Comparison of ENCODE assay signal across 1 cellular context in the genomic region with DNA sequence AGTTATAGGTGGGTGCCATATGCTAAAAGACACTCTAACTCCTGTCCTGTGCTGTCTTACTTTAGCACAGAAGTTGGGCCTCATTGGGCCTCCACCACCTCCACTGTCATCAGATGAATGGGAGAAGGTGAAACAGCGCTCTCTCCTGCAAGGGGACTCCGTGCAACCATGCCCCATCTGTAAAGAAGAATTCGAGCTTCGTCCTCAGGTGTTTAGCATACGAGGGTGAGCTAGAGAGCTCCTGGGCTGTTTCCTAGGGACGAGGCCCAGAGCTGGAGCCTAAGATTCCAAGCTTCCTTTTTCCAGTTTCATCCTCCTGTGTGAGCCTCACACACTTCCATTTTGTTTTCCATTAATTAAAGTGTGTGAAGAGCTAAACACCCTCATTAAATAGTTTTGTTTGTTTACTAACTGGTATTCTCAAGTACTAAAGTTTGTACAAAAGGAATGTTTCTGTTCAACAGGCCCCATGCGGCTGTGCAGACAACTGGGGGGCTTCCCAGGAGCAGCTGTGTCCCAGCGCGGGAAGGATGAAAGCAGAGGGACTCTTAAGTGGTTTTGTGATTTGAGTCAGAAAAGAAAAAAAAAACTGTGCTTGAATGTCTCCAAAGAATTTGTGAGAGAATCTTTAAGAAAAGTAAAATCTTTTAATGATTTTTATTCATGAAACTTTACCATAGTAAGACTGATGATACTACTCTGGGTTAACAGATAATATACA.
A peak's percentile ranks its signal among the peaks of the same experiment; 100 is the strongest.
TF ChIP-seq lines count a peak whose summit lies in the region.

No MANE protein-coding gene starts in this region.

TF ChIP-seq in GM12878, 131 proteins besides CTCF, POLR2A, EP300 and RAD21 (continued from another document and continues in another):
- TF ChIP-seq, protein P1, sequence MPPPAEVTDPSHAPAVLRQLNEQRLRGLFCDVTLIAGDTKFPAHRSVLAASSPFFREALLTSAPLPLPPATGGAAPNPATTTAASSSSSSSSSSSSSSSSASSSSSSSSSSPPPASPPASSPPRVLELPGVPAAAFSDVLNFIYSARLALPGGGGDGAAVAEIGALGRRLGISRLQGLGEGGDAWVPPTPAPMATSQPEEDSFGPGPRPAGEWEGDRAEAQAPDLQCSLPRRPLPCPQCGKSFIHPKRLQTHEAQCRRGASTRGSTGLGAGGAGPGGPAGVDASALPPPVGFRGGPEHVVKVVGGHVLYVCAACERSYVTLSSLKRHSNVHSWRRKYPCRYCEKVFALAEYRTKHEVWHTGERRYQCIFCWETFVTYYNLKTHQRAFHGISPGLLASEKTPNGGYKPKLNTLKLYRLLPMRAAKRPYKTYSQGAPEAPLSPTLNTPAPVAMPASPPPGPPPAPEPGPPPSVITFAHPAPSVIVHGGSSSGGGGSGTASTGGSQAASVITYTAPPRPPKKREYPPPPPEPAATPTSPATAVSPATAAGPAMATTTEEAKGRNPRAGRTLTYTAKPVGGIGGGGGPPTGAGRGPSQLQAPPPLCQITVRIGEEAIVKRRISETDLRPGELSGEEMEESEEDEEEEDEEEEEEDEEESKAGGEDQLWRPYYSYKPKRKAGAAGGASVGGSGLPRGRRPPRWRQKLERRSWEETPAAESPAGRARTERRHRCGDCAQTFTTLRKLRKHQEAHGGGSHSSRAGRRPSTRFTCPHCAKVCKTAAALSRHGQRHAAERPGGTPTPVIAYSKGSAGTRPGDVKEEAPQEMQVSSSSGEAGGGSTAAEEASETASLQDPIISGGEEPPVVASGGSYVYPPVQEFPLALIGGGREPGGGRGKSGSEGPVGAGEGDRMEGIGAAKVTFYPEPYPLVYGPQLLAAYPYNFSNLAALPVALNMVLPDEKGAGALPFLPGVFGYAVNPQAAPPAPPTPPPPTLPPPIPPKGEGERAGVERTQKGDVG (CRISPR knock-in tag; IDR thresholded peaks at IDR 0.05) = no peak
- TF ChIP-seq, protein P2, sequence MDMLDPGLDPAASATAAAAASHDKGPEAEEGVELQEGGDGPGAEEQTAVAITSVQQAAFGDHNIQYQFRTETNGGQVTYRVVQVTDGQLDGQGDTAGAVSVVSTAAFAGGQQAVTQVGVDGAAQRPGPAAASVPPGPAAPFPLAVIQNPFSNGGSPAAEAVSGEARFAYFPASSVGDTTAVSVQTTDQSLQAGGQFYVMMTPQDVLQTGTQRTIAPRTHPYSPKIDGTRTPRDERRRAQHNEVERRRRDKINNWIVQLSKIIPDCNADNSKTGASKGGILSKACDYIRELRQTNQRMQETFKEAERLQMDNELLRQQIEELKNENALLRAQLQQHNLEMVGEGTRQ (IDR thresholded peaks at IDR 0.05; ENCODE audit: borderline replicate concordance, low read depth, low read length) = no peak
- TF ChIP-seq NFIC (IDR thresholded peaks at IDR 0.05; ENCODE audit: low read depth, low read length) (peak; percentile 63), ATF7 (IDR thresholded peaks at IDR 0.05; ENCODE audit: low read depth) (no peak), ZNF274 (IDR thresholded peaks at IDR 0.05; ENCODE audit: insufficient read depth, insufficient read length) (no peak), MXI1 (IDR thresholded peaks at IDR 0.05; ENCODE audit: low read depth, low read length) (no peak), ZZZ3 (IDR thresholded peaks at IDR 0.05; ENCODE audit: control insufficient read depth, insufficient read length, low read depth) (no peak), MTA2 (IDR thresholded peaks at IDR 0.05; ENCODE audit: low read depth) (no peak), RCOR1 (conservative IDR thresholded peaks at IDR 0.05; ENCODE audit: low read depth, low read length) (no peak), CREM (IDR thresholded peaks at IDR 0.05; ENCODE audit: low read depth) (peak; percentile 32; the same call in 1 of the 2 replicates), PAX5 (IDR thresholded peaks at IDR 0.05; ENCODE audit: borderline replicate concordance, low read depth, low read length) (no peak), RELA (IDR thresholded peaks at IDR 0.05; ENCODE audit: borderline replicate concordance, partially characterized antibody) (no peak), TCF3 (IDR thresholded peaks at IDR 0.05; ENCODE audit: borderline replicate concordance, insufficient read depth, low read depth, low read length) (no peak), FOXM1 (IDR thresholded peaks at IDR 0.05; ENCODE audit: low read depth, low read length) (peak; percentile 34; the same call in 1 of the 2 replicates), CBX5 (IDR thresholded peaks at IDR 0.05; ENCODE audit: low read depth) (no peak), SMAD1 (IDR thresholded peaks at IDR 0.05; ENCODE audit: low read depth, partially characterized antibody) (no peak), STAT3 (IDR thresholded peaks at IDR 0.05; ENCODE audit: low read depth, low read length) (no peak), RBBP5 (conservative IDR thresholded peaks at IDR 0.05) (no peak), IRF4 (IDR thresholded peaks at IDR 0.05; ENCODE audit: low read depth, low read length) (peak; percentile 64; the same call in 1 of the 2 replicates), SREBF2 (IDR thresholded peaks at IDR 0.05; ENCODE audit: low read length) (no peak), BHLHE40 (IDR thresholded peaks at IDR 0.05; ENCODE audit: borderline replicate concordance in 1 of 2, low read depth in 2 of 2, low read length in 1 of 2) (no peak), GABPA (IDR thresholded peaks at IDR 0.05; ENCODE audit: low read depth) (0 out of 2 replicates have a peak, but pooled peaks have one; percentile 23), POLR2AphosphoS5 (IDR thresholded peaks at IDR 0.05; ENCODE audit: low read length) (no peak), NFXL1 (IDR thresholded peaks at IDR 0.05; ENCODE audit: borderline replicate concordance) (no peak), RB1 (IDR thresholded peaks at IDR 0.05; ENCODE audit: borderline replicate concordance) (no peak), CBX3 (IDR thresholded peaks at IDR 0.05; ENCODE audit: borderline replicate concordance, low read depth) (no peak)
- TF ChIP-seq, protein P3, sequence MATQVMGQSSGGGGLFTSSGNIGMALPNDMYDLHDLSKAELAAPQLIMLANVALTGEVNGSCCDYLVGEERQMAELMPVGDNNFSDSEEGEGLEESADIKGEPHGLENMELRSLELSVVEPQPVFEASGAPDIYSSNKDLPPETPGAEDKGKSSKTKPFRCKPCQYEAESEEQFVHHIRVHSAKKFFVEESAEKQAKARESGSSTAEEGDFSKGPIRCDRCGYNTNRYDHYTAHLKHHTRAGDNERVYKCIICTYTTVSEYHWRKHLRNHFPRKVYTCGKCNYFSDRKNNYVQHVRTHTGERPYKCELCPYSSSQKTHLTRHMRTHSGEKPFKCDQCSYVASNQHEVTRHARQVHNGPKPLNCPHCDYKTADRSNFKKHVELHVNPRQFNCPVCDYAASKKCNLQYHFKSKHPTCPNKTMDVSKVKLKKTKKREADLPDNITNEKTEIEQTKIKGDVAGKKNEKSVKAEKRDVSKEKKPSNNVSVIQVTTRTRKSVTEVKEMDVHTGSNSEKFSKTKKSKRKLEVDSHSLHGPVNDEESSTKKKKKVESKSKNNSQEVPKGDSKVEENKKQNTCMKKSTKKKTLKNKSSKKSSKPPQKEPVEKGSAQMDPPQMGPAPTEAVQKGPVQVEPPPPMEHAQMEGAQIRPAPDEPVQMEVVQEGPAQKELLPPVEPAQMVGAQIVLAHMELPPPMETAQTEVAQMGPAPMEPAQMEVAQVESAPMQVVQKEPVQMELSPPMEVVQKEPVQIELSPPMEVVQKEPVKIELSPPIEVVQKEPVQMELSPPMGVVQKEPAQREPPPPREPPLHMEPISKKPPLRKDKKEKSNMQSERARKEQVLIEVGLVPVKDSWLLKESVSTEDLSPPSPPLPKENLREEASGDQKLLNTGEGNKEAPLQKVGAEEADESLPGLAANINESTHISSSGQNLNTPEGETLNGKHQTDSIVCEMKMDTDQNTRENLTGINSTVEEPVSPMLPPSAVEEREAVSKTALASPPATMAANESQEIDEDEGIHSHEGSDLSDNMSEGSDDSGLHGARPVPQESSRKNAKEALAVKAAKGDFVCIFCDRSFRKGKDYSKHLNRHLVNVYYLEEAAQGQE (IDR thresholded peaks at IDR 0.05; ENCODE audit: low read depth, low read length) = no peak
- TF ChIP-seq, protein P4, sequence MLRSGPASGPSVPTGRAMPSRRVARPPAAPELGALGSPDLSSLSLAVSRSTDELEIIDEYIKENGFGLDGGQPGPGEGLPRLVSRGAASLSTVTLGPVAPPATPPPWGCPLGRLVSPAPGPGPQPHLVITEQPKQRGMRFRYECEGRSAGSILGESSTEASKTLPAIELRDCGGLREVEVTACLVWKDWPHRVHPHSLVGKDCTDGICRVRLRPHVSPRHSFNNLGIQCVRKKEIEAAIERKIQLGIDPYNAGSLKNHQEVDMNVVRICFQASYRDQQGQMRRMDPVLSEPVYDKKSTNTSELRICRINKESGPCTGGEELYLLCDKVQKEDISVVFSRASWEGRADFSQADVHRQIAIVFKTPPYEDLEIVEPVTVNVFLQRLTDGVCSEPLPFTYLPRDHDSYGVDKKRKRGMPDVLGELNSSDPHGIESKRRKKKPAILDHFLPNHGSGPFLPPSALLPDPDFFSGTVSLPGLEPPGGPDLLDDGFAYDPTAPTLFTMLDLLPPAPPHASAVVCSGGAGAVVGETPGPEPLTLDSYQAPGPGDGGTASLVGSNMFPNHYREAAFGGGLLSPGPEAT (IDR thresholded peaks at IDR 0.05; ENCODE audit: low read depth) = no peak
- TF ChIP-seq, protein P5, sequence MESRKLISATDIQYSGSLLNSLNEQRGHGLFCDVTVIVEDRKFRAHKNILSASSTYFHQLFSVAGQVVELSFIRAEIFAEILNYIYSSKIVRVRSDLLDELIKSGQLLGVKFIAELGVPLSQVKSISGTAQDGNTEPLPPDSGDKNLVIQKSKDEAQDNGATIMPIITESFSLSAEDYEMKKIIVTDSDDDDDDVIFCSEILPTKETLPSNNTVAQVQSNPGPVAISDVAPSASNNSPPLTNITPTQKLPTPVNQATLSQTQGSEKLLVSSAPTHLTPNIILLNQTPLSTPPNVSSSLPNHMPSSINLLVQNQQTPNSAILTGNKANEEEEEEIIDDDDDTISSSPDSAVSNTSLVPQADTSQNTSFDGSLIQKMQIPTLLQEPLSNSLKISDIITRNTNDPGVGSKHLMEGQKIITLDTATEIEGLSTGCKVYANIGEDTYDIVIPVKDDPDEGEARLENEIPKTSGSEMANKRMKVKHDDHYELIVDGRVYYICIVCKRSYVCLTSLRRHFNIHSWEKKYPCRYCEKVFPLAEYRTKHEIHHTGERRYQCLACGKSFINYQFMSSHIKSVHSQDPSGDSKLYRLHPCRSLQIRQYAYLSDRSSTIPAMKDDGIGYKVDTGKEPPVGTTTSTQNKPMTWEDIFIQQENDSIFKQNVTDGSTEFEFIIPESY (IDR thresholded peaks at IDR 0.05) = 0 out of 2 replicates have a peak, but pooled peaks have one; percentile 19
- TF ChIP-seq, protein P6, sequence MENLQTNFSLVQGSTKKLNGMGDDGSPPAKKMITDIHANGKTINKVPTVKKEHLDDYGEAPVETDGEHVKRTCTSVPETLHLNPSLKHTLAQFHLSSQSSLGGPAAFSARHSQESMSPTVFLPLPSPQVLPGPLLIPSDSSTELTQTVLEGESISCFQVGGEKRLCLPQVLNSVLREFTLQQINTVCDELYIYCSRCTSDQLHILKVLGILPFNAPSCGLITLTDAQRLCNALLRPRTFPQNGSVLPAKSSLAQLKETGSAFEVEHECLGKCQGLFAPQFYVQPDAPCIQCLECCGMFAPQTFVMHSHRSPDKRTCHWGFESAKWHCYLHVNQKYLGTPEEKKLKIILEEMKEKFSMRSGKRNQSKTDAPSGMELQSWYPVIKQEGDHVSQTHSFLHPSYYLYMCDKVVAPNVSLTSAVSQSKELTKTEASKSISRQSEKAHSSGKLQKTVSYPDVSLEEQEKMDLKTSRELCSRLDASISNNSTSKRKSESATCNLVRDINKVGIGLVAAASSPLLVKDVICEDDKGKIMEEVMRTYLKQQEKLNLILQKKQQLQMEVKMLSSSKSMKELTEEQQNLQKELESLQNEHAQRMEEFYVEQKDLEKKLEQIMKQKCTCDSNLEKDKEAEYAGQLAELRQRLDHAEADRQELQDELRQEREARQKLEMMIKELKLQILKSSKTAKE (IDR thresholded peaks at IDR 0.05; ENCODE audit: low read depth, poor library complexity, severe bottlenecking) = peak; percentile 51
- TF ChIP-seq, protein P7, sequence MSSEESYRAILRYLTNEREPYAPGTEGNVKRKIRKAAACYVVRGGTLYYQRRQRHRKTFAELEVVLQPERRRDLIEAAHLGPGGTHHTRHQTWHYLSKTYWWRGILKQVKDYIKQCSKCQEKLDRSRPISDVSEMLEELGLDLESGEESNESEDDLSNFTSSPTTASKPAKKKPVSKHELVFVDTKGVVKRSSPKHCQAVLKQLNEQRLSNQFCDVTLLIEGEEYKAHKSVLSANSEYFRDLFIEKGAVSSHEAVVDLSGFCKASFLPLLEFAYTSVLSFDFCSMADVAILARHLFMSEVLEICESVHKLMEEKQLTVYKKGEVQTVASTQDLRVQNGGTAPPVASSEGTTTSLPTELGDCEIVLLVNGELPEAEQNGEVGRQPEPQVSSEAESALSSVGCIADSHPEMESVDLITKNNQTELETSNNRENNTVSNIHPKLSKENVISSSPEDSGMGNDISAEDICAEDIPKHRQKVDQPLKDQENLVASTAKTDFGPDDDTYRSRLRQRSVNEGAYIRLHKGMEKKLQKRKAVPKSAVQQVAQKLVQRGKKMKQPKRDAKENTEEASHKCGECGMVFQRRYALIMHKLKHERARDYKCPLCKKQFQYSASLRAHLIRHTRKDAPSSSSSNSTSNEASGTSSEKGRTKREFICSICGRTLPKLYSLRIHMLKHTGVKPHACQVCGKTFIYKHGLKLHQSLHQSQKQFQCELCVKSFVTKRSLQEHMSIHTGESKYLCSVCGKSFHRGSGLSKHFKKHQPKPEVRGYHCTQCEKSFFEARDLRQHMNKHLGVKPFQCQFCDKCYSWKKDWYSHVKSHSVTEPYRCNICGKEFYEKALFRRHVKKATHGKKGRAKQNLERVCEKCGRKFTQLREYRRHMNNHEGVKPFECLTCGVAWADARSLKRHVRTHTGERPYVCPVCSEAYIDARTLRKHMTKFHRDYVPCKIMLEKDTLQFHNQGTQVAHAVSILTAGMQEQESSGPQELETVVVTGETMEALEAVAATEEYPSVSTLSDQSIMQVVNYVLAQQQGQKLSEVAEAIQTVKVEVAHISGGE (CRISPR knock-in tag; IDR thresholded peaks at IDR 0.05) = no peak
- TF ChIP-seq, protein P8, sequence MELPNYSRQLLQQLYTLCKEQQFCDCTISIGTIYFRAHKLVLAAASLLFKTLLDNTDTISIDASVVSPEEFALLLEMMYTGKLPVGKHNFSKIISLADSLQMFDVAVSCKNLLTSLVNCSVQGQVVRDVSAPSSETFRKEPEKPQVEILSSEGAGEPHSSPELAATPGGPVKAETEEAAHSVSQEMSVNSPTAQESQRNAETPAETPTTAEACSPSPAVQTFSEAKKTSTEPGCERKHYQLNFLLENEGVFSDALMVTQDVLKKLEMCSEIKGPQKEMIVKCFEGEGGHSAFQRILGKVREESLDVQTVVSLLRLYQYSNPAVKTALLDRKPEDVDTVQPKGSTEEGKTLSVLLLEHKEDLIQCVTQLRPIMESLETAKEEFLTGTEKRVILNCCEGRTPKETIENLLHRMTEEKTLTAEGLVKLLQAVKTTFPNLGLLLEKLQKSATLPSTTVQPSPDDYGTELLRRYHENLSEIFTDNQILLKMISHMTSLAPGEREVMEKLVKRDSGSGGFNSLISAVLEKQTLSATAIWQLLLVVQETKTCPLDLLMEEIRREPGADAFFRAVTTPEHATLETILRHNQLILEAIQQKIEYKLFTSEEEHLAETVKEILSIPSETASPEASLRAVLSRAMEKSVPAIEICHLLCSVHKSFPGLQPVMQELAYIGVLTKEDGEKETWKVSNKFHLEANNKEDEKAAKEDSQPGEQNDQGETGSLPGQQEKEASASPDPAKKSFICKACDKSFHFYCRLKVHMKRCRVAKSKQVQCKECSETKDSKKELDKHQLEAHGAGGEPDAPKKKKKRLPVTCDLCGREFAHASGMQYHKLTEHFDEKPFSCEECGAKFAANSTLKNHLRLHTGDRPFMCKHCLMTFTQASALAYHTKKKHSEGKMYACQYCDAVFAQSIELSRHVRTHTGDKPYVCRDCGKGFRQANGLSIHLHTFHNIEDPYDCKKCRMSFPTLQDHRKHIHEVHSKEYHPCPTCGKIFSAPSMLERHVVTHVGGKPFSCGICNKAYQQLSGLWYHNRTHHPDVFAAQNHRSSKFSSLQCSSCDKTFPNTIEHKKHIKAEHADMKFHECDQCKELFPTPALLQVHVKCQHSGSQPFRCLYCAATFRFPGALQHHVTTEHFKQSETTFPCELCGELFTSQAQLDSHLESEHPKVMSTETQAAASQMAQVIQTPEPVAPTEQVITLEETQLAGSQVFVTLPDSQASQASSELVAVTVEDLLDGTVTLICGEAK (IDR thresholded peaks at IDR 0.05; ENCODE audit: borderline replicate concordance) = no peak
